ENCODE assay signal across 1 cellular context in genomic region chr1:213568929-213569815, GRCh38.
A peak's percentile ranks its signal among the peaks of the same experiment; 100 is the strongest.
TF ChIP-seq lines count a peak whose summit lies in the region.

No MANE protein-coding gene starts in this region.

TF ChIP-seq in HepG2, 621 proteins besides CTCF, POLR2A, EP300 and RAD21 (continued from another document and continues in another):
- TF ChIP-seq ZNF318 (CRISPR knock-in tag; IDR thresholded peaks at IDR 0.05) (no peak), ZNF740 (CRISPR knock-in tag; IDR thresholded peaks at IDR 0.05) (no peak), ZNF746 (CRISPR knock-in tag; IDR thresholded peaks at IDR 0.05) (no peak), HDAC1 (CRISPR knock-in tag; IDR thresholded peaks at IDR 0.05) (peak; percentile 14; the same call in 1 of the 2 replicates), SP1 (IDR thresholded peaks at IDR 0.05) (no peak), SP1 (CRISPR knock-in tag; IDR thresholded peaks at IDR 0.05) (no peak), ZSCAN21 (CRISPR knock-in tag; IDR thresholded peaks at IDR 0.05; ENCODE audit: borderline replicate concordance) (no peak), ZFAT (CRISPR knock-in tag; conservative IDR thresholded peaks at IDR 0.05) (no peak), JUNB (CRISPR knock-in tag; IDR thresholded peaks at IDR 0.05; ENCODE audit: borderline replicate concordance) (no peak), GFI1 (CRISPR knock-in tag; IDR thresholded peaks at IDR 0.05; ENCODE audit: borderline replicate concordance) (no peak), ZNF644 (CRISPR knock-in tag; IDR thresholded peaks at IDR 0.05; ENCODE audit: low read depth) (no peak), E2F2 (CRISPR knock-in tag; IDR thresholded peaks at IDR 0.05; ENCODE audit: borderline replicate concordance) (no peak), HDAC2 (CRISPR knock-in tag; IDR thresholded peaks at IDR 0.05) (peak; percentile 40; the same call in 1 of the 2 replicates), ARHGAP35 (CRISPR knock-in tag; IDR thresholded peaks at IDR 0.05; ENCODE audit: borderline replicate concordance) (no peak), ZNF276 (CRISPR knock-in tag; IDR thresholded peaks at IDR 0.05; ENCODE audit: low read depth) (0 out of 2 replicates have a peak, but pooled peaks have one; percentile 21), ZNF703 (CRISPR knock-in tag; IDR thresholded peaks at IDR 0.05; ENCODE audit: borderline replicate concordance) (no peak), ZNF20 (CRISPR knock-in tag; IDR thresholded peaks at IDR 0.05) (no peak), HBP1 (CRISPR knock-in tag; IDR thresholded peaks at IDR 0.05; ENCODE audit: low read depth) (no peak), ZNF136 (CRISPR knock-in tag; IDR thresholded peaks at IDR 0.05; ENCODE audit: low read depth) (no peak), RXRA (CRISPR knock-in tag; IDR thresholded peaks at IDR 0.05) (no peak), ZNF576 (CRISPR knock-in tag; IDR thresholded peaks at IDR 0.05) (no peak), IKZF5 (CRISPR knock-in tag; IDR thresholded peaks at IDR 0.05) (no peak), TRAFD1 (CRISPR knock-in tag; IDR thresholded peaks at IDR 0.05; ENCODE audit: borderline replicate concordance) (no peak), MXD3 (CRISPR knock-in tag; IDR thresholded peaks at IDR 0.05) (no peak), SMYD3 (CRISPR knock-in tag; IDR thresholded peaks at IDR 0.05) (no peak), ZBTB21 (CRISPR knock-in tag; IDR thresholded peaks at IDR 0.05) (no peak), ZNF619 (CRISPR knock-in tag; IDR thresholded peaks at IDR 0.05) (no peak), ZNF274 (CRISPR knock-in tag; IDR thresholded peaks at IDR 0.05) (no peak), RBM22 (optimal IDR thresholded peaks at IDR 0.05; ENCODE audit: low read length) (no peak), ONECUT2 (CRISPR knock-in tag; IDR thresholded peaks at IDR 0.05) (no peak), CBX5 (CRISPR knock-in tag; IDR thresholded peaks at IDR 0.05; ENCODE audit: borderline replicate concordance) (no peak), ADNP (CRISPR knock-in tag; IDR thresholded peaks at IDR 0.05) (no peak), IKZF1 (IDR thresholded peaks at IDR 0.05) (no peak), RFX5 (IDR thresholded peaks at IDR 0.05; ENCODE audit: low read depth, low read length) (no peak), ZKSCAN8 (CRISPR knock-in tag; IDR thresholded peaks at IDR 0.05; ENCODE audit: borderline replicate concordance) (peak; percentile 10; the same call in 1 of the 2 replicates), POLR2AphosphoS2 (IDR thresholded peaks at IDR 0.05; ENCODE audit: low read depth, low read length) (no peak), ZNF10 (CRISPR knock-in tag; IDR thresholded peaks at IDR 0.05; ENCODE audit: borderline replicate concordance, low read depth) (no peak), SP2 (CRISPR knock-in tag; IDR thresholded peaks at IDR 0.05) (no peak), PATZ1 (CRISPR knock-in tag; IDR thresholded peaks at IDR 0.05) (no peak), CHD2 (IDR thresholded peaks at IDR 0.05; ENCODE audit: low read depth, low read length) (no peak), ZNF704 (CRISPR knock-in tag; IDR thresholded peaks at IDR 0.05; ENCODE audit: borderline replicate concordance) (no peak), ATF7 (IDR thresholded peaks at IDR 0.05) (no peak), ATF7 (CRISPR knock-in tag; IDR thresholded peaks at IDR 0.05) (no peak), SIX4 (CRISPR knock-in tag; IDR thresholded peaks at IDR 0.05) (no peak), ZNF569 (CRISPR knock-in tag; IDR thresholded peaks at IDR 0.05; ENCODE audit: borderline replicate concordance) (no peak), ZMAT5 (CRISPR knock-in tag; IDR thresholded peaks at IDR 0.05; ENCODE audit: borderline replicate concordance, low read depth) (no peak)
